8 cellular contexts compared by ENCODE assay signal in genomic region chr19:571127-571974, GRCh38. TPM values are rescaled to one million over a fixed set of nuclear protein-coding genes. Genes with fewer than 3 reads are reported as not detected.
A peak's percentile ranks its signal among the peaks of the same experiment; 100 is the strongest.
DNase-seq lines count a peak whose midpoint lies in the region; ATAC-seq and TF ChIP-seq lines count a peak whose summit lies in the region.

No MANE protein-coding gene starts in this region.

- peaks cover 39% of the 10 kb centered on the region for H3K79me2 ChIP-seq in GM23338 (replicated peaks; ENCODE audit: insufficient read depth)
- H3K79me2 ChIP-seq in osteoblast (ENCODE audit: insufficient read depth, low read length): peaks cover 38% of the 10 kb centered on the region

- H2AFZ ChIP-seq in GM23338 (peak overlapping the region; percentile 14; the same call in 1 of the 2 replicates), osteoblast (ENCODE audit: low read length) (peak overlapping the region; percentile 96)

- H3K27me3 ChIP-seq in GM23338 (ENCODE audit: insufficient read depth): no peaks in the 10 kb centered on the region
- H3K27me3 ChIP-seq in osteoblast (ENCODE audit: insufficient read depth, low read length): no peaks in the 10 kb centered on the region

- H3K36me3 Mint-ChIP-seq in CD14-positive monocyte (peaks cover 0 to 16% of the 10 kb centered on the region in 2 donors), GM23338 (ENCODE audit: low read depth) (peaks cover 41% of the 10 kb centered on the region)

- H3K4me3 Mint-ChIP-seq in CD14-positive monocyte (peak overlapping the region; percentile 86 to 97), GM23338 (peak overlapping the region; percentile 83)

- no peak for TF ChIP-seq CTCF in CD14-positive monocyte (IDR thresholded peaks at IDR 0.05)
- no peak for TF ChIP-seq CTCF in GM23338 (conservative IDR thresholded peaks at IDR 0.05; ENCODE audit: low read depth in 2 of 2)
- no peak for TF ChIP-seq CTCF in fibroblast of mammary gland (conservative IDR thresholded peaks at IDR 0.05; ENCODE audit: control insufficient read depth, insufficient read depth, low read depth, low read length)
- no peak for TF ChIP-seq CTCF in osteoblast (IDR thresholded peaks at IDR 0.05; ENCODE audit: extremely low read depth, low read depth, low read length)

- peaks cover 18% of the 10 kb centered on the region for H3K4me1 ChIP-seq in GM23338 (ENCODE audit: insufficient read depth)
- peaks cover 37% of the 10 kb centered on the region for H3K4me1 ChIP-seq in osteoblast (ENCODE audit: insufficient read depth, low read length)

- H3K9me2 ChIP-seq in GM23338 (ENCODE audit: insufficient read depth): no peaks in the 10 kb centered on the region

- peak; percentile 8 for ATAC-seq in GM23338

- H3K4me3 ChIP-seq in GM23338 (peak overlapping the region; percentile 96), fibroblast of mammary gland (ENCODE audit: control insufficient read depth, low read depth, low read length) (peak overlapping the region; percentile 48), osteoblast (ENCODE audit: insufficient read depth, low read length) (peak overlapping the region; percentile 97)

- H3K9me3 ChIP-seq in osteoblast (ENCODE audit: low read depth, low read length): no peaks in the 10 kb centered on the region

- H3K36me3 ChIP-seq in GM23338 (ENCODE audit: insufficient read depth): no peaks in the 10 kb centered on the region
- no peaks in the 10 kb centered on the region for H3K36me3 ChIP-seq in osteoblast (ENCODE audit: insufficient read depth, low read length)

- H3K9me3 Mint-ChIP-seq in CD14-positive monocyte (peaks cover 0 to 7% (median 0%) of the 10 kb centered on the region in 7 donors), GM23338 (peaks cover 20% of the 10 kb centered on the region)

- H3K27me3 Mint-ChIP-seq in CD14-positive monocyte (ENCODE audit: low read depth in 3 of 3) (peaks cover 0 to 2% (median 0%) of the 10 kb centered on the region in 3 donors), GM23338 (ENCODE audit: insufficient read depth, low read depth, poor library complexity) (peaks cover 38% of the 10 kb centered on the region)

- peak overlapping the region; percentile 89 for H3K4me2 ChIP-seq in GM23338
- H3K4me2 ChIP-seq in osteoblast (ENCODE audit: insufficient read depth, low read length): peak overlapping the region; percentile 90

- H3K27ac ChIP-seq in GM23338 (ENCODE audit: low read depth): peak overlapping the region; percentile 97
- H3K27ac ChIP-seq in osteoblast (ENCODE audit: low read depth, low read length): peak overlapping the region; percentile 75

- H3K27ac Mint-ChIP-seq in CD14-positive monocyte (peak overlapping the region; percentile 92 to 99 (median 98)), GM23338 (peak overlapping the region; percentile 95)

- peaks cover 25% of the 10 kb centered on the region for H4K20me1 ChIP-seq in GM23338 (replicated peaks; ENCODE audit: insufficient read depth)
- peaks cover 29% of the 10 kb centered on the region for H4K20me1 ChIP-seq in osteoblast (ENCODE audit: insufficient read depth, low read length)

- DNase-seq in CD14-positive monocyte (ENCODE audit: low spot score) (no peak), GM23338 (ENCODE audit: low spot score) (peak; percentile 77), NCI-H526 (lab: John Stamatoyannopoulos, UW) (peak; percentile 60 to 75), fibroblast of mammary gland (ENCODE audit: low read depth) (peak; percentile 16), osteoblast (ENCODE audit: insufficient read length, low spot score, missing footprints) (peak; percentile 96), OCI-M2 (lab: John Stamatoyannopoulos, UW; ENCODE audit: unreplicated experiment) (no peak), anterior cingulate cortex (lab: John Stamatoyannopoulos, UW) (no peak)
- peak; percentile 82 for DNase-seq in activated CD8-positive, alpha-beta memory T cell treated with anti-CD3 and anti-CD28 coated beads, Interleukin-2, amount 50 U/mL, for 48 hours

- intact Hi-C loops in CD14-positive monocyte (cut with micrococcal nuclease): loop anchor here (2.0 to 5.0 kb wide), 5 partner anchors 15 to 91 kb away; partner anchors contain the start of genes CDC34 (in 1 of the 2), FGF22 (in 1 of the 2) and RNF126 (in 1 of the 2)

- H3K4me1 Mint-ChIP-seq in CD14-positive monocyte: peaks cover 69% of the 10 kb centered on the region
- peaks cover 27% of the 10 kb centered on the region for H3K4me1 Mint-ChIP-seq in GM23338

- peaks cover 15% of the 10 kb centered on the region for H3F3A ChIP-seq in GM23338 (replicated peaks; ENCODE audit: low read depth)

TF ChIP-seq in GM23338, 12 proteins besides CTCF, POLR2A, EP300 and RAD21 (continues in another document):
- TF ChIP-seq EZH2 (IDR thresholded peaks at IDR 0.05; ENCODE audit: low read depth, unreplicated experiment) (no peak), CREB1 (CRISPR knock-in tag; IDR thresholded peaks at IDR 0.05; ENCODE audit: low read depth) (no peak), JUNB (IDR thresholded peaks at IDR 0.05; ENCODE audit: unreplicated experiment) (no peak), ETS1 (IDR thresholded peaks at IDR 0.05) (no peak), NANOG (IDR thresholded peaks at IDR 0.05; ENCODE audit: borderline replicate concordance) (no peak), EZH2phosphoT487 (IDR thresholded peaks at IDR 0.05; ENCODE audit: unreplicated experiment) (no peak), REST (IDR thresholded peaks at IDR 0.05; ENCODE audit: unreplicated experiment) (no peak), ZNF114 (CRISPR knock-in tag; IDR thresholded peaks at IDR 0.05) (no peak)

RNA-seq across cellular contexts. Expression of gene BSG, which starts 1.0 kb away (rescaled TPM):
- polyA plus RNA-seq in CD14-positive monocyte: 100 to 1,000 TPM; 364 to 431 TPM
- total RNA-seq in GM23338 (2014; rRNA removed; shearing (Covaris generic)): 891 and 973 TPM in 2 replicates
- polyA plus RNA-seq in GM23338 (2016; fragmentation: Nextera tagmentation; extraction: Ambion mirVana): 957 and 960 TPM in 2 replicates
- 273 and 291 TPM in 2 replicates for total RNA-seq in osteoblast

RNA-seq across cellular contexts. Expression of gene HCN2, which starts 18.3 kb away (rescaled TPM):
- polyA plus RNA-seq in CD14-positive monocyte (not detected), GM23338 (2016; fragmentation: Nextera tagmentation; extraction: Ambion mirVana) (0.06 and 0.14 TPM in 2 replicates)
- 2.9 and 3.7 TPM in 2 replicates for total RNA-seq in GM23338 (2014; rRNA removed; shearing (Covaris generic))
- 1.2 and 1.4 TPM in 2 replicates for total RNA-seq in osteoblast

RNA-seq across cellular contexts. Expression of gene GZMM, which starts 27.5 kb away (rescaled TPM):
- polyA plus RNA-seq in CD14-positive monocyte (1 to 10 TPM in 1 of 2 donors, under 1 TPM in 1; 0.48 to 1.4 TPM), GM23338 (2016; fragmentation: Nextera tagmentation; extraction: Ambion mirVana) (0.29 TPM in 1 of 2 replicates, not detected in the other)
- not detected in 2 replicates for total RNA-seq in GM23338 (2014; rRNA removed; shearing (Covaris generic))
- total RNA-seq in osteoblast: under 0.01 TPM in 1 of 2 replicates, not detected in the other

RNA-seq across cellular contexts. Expression of gene CDC34, which starts 39.8 kb away (rescaled TPM):
- polyA plus RNA-seq in CD14-positive monocyte: 10 to 100 TPM; 25.2 to 43.0 TPM
- total RNA-seq in GM23338 (2014; rRNA removed; shearing (Covaris generic)): 146 and 148 TPM in 2 replicates
- polyA plus RNA-seq in GM23338 (2016; fragmentation: Nextera tagmentation; extraction: Ambion mirVana): 114 and 118 TPM in 2 replicates
- total RNA-seq in osteoblast: 32.9 and 40.4 TPM in 2 replicates

Comparison
In these comparisons a context has a peak if more than half of its experiments do, and no peak if none do; other contexts are left out.
1. DNase-seq: peak in GM23338 (single experiment), NCI-H526 (2 of 2), activated CD8-positive, alpha-beta memory T cell treated with anti-CD3 and anti-CD28 coated beads, Interleukin-2, amount 50 U/mL, for 48 hours (single experiment), fibroblast of mammary gland (single experiment) and osteoblast (single experiment); none in CD14-positive monocyte (single experiment), OCI-M2 (single experiment) and anterior cingulate cortex (0 of 58).
2. Peak in every context shown above with its lines, with median percentiles within 50 percentile points of each other: H3K4me3 ChIP-seq.